Comparison of ENCODE assay signal across 8 cellular contexts in the genomic region with DNA sequence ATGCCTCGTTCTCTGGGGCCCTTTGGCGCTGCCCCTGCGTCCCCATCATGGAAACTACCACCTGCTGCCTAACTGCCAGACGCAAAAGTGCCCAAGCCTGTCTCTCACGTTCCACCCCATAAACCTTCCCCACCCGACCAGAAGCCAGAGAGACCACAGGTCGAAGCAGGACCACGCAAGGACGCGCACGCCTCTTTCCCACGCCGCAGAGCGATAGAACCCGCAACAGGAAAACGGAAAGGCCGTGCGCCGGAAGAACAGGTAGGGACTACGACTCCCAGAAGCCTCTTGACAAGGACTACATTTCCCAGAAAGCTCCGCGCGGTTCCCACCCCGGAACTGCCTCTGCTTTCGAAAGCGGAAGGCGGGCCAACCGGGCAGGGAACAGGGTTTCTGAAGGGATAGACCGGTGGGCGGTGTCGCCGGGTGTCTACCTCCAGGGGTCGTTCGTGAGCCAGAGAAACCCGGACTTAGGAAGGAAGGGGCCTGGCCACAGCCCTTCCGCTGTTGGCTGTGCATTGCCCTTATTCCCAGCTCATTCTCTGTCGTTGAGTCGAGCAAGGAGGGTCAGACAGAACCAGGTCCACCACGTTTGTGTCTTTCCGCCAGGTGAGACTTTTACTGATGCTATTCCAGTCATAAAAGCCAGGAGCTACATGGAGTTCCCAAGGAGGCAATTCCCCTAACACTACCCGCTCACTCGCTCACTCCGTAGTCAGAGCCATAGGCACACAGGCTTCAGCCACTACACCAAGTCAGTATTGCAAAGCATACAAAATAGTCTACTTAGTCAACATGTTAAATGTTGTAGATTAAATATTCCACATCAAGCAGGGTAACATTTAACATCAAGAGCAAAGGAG. TPM values are rescaled to one million over a fixed set of nuclear protein-coding genes. Genes with fewer than 3 reads are reported as not detected.
A peak's percentile ranks its signal among the peaks of the same experiment; 100 is the strongest.
DNase-seq lines count a peak whose midpoint lies in the region; ATAC-seq and TF ChIP-seq lines count a peak whose summit lies in the region.

No MANE protein-coding gene starts in this region.

- peak overlapping the region; percentile 72 for H2BK120ac ChIP-seq in IMR-90 (ENCODE audit: low read depth, low read length)

- peaks cover 18 to 19% of the 10 kb centered on the region in 2 experiments; a peak in 3 of 4 replicates for H3K79me1 ChIP-seq in IMR-90 (ENCODE audit: low read depth in 1 of 2, low read length in 2 of 2)

- ATAC-seq in GM21528 (IDR thresholded peaks at IDR 0.05; ENCODE audit: low FRiP score, unreplicated experiment) (peak; percentile 99), IMR-90 (ENCODE audit: low read depth) (peak; percentile 97)

- peak overlapping the region; percentile 55 for H3K18ac ChIP-seq in IMR-90 (ENCODE audit: low read depth, low read length)

- peak; percentile 92 for TF ChIP-seq RAD21 in IMR-90 (IDR thresholded peaks at IDR 0.05; ENCODE audit: low read length)

- WGBS in IMR-90 (ENCODE audit: extremely low coverage in 2 of 2, insufficient read length in 1 of 2), 2 experiments: 0% methylated on average over 11 of the region's 43 CpGs; no CpG with 5 or more reads in 1 of the 2 experiments

- peak overlapping the region; percentile 74 for H3K4me3 ChIP-seq in IMR-90 (ENCODE audit: insufficient read depth, low read depth, low read length)
- peak overlapping the region; percentile 75 for H3K4me3 ChIP-seq in OCI-LY7 (ENCODE audit: low read depth, low read length, poor library complexity, severe bottlenecking)
- H3K4me3 ChIP-seq in mucosa of stomach (ENCODE audit: low read length): peak overlapping the region; percentile 64

- DNase-seq in DMS153 treated with DMSO at 0.1 percent for 48 hours (lab: John Stamatoyannopoulos, UW; ENCODE audit: unreplicated experiment): peak; percentile 98
- DNase-seq in IMR-90: peak; percentile 98
- DNase-seq in OCI-LY7 (ENCODE audit: low spot score): peak; percentile 98
- DNase-seq in activated T-cell treated with anti-CD3 and anti-CD28 coated beads for 48 hours (ENCODE audit: low read depth): peak; percentile 98
- peak; percentile 99 for DNase-seq in erythroblast (lab: John Stamatoyannopoulos, UW)
- peak; percentile 94 for DNase-seq in stimulated activated CD8-positive, alpha-beta memory T cell treated with anti-CD3 and anti-CD28 coated beads, Interleukin-7, amount 100 ng/mL, for 1 hour (ENCODE audit: low read depth in 2 of 2)

- TF ChIP-seq POLR2A in IMR-90 (IDR thresholded peaks at IDR 0.05; ENCODE audit: low read depth, low read length) (peak; percentile 33), erythroblast (IDR thresholded peaks at IDR 0.05; ENCODE audit: low read length) (peak; percentile 96)

- H3K4me2 ChIP-seq in IMR-90 (ENCODE audit: low read depth, low read length): peak overlapping the region; percentile 83
- H3K4me2 ChIP-seq in OCI-LY7 (ENCODE audit: low read length): peak overlapping the region; percentile 93

- H3K9me1 ChIP-seq in IMR-90 (ENCODE audit: insufficient read depth, low read length): peaks cover 12% of the 10 kb centered on the region; the same call in 1 of the 2 replicates

- H3K36me3 ChIP-seq in IMR-90 (ENCODE audit: control insufficient read depth, insufficient read depth, low read length): no peaks in the 10 kb centered on the region
- no peaks in the 10 kb centered on the region for H3K36me3 ChIP-seq in OCI-LY7 (ENCODE audit: insufficient read depth, low read length)
- no peaks in the 10 kb centered on the region for H3K36me3 ChIP-seq in mucosa of stomach (ENCODE audit: control insufficient read depth, insufficient read depth, low read length)

- H3K56ac ChIP-seq in IMR-90 (ENCODE audit: extremely low read depth, insufficient read depth, low read length): peak overlapping the region; percentile 68

- H2BK15ac ChIP-seq in IMR-90 (ENCODE audit: low read depth, low read length): peak overlapping the region; percentile 77; the same call in 2 of the 3 replicates

- H4K5ac ChIP-seq in IMR-90 (ENCODE audit: low read depth, low read length): peak overlapping the region; percentile 93

- H3K14ac ChIP-seq in IMR-90 (replicated peaks; ENCODE audit: low read depth, low read length): peak overlapping the region; percentile 94

- in situ Hi-C loops in IMR-90 (cut with MboI; ENCODE audit: low sequenced_read_pairs): loop anchor here (5.0 kb wide), 1 partner anchor 131 kb away; no protein-coding TSS in a partner anchor

- dilution Hi-C loops in IMR-90 (cut with HindIII; ENCODE audit: low sequenced_read_pairs, unreplicated experiment): no loop called here

- intact Hi-C loops in IMR-90 (cut with micrococcal nuclease) (loop anchor here (1.0 to 5.0 kb wide), 3 partner anchors 55 to 249 kb away; no protein-coding TSS in a partner anchor), OCI-LY7 (cut with micrococcal nuclease; ENCODE audit: unreplicated experiment) (loop anchor here (1.0 to 5.0 kb wide), 3 partner anchors 76 to 426 kb away; a partner anchor contains a TSS)

- peak overlapping the region; percentile 97 for H2AFZ ChIP-seq in IMR-90 (replicated peaks; ENCODE audit: low read length, poor library complexity)
- H2AFZ ChIP-seq in OCI-LY7 (ENCODE audit: low read length): peak overlapping the region; percentile 94

- peak overlapping the region; percentile 73 for H2BK5ac ChIP-seq in IMR-90 (ENCODE audit: low read depth, low read length, poor library complexity, severe bottlenecking)

- no peaks in the 10 kb centered on the region for H4K20me1 ChIP-seq in IMR-90 (ENCODE audit: insufficient read depth, low read length)
- H4K20me1 ChIP-seq in OCI-LY7 (ENCODE audit: insufficient read depth, low read length): no peaks in the 10 kb centered on the region

- POLR2A ChIA-PET in IMR-90 (lab: Charles Lee; ENCODE audit: unreplicated experiment): interaction anchor here (0.6 to 1.2 kb wide), 4 partner anchors 55 to 589 kb away, joined by 3 to 8 read pairs (median 4); no protein-coding TSS in a partner anchor
- POLR2A ChIA-PET in OCI-LY7 (lab: Charles Lee): interaction anchor here (0.7 to 2.0 kb wide), 11 partner anchors 9 to 143 kb away, joined by 3 to 16 read pairs (median 4); no protein-coding TSS in a partner anchor

- TF ChIP-seq CTCF in IMR-90 (conservative IDR thresholded peaks at IDR 0.05; ENCODE audit: low read depth, low read length): peak; percentile 90
- peak; percentile 77 for TF ChIP-seq CTCF in OCI-LY7 (conservative IDR thresholded peaks at IDR 0.05; ENCODE audit: low read length)

- H3K27me3 ChIP-seq in IMR-90 (ENCODE audit: control insufficient read depth, insufficient read depth, low read length) (no peaks in the 10 kb centered on the region), mucosa of stomach (ENCODE audit: control insufficient read depth, insufficient read depth, low read length) (no peaks in the 10 kb centered on the region)

- H3K9me2 ChIP-seq in OCI-LY7 (ENCODE audit: insufficient read depth, low read length): no peaks in the 10 kb centered on the region

- H3K4me1 ChIP-seq in IMR-90 (ENCODE audit: control insufficient read depth, insufficient read depth, low read length): peaks cover 4% of the 10 kb centered on the region; the same call in 1 of the 2 replicates
- peaks cover 9% of the 10 kb centered on the region for H3K4me1 ChIP-seq in OCI-LY7 (ENCODE audit: insufficient read depth, low read length, poor library complexity, severe bottlenecking)
- peaks cover 13% of the 10 kb centered on the region for H3K4me1 ChIP-seq in mucosa of stomach (ENCODE audit: control insufficient read depth, insufficient read depth, low read length)

- H3K27ac ChIP-seq in IMR-90 (ENCODE audit: insufficient read depth, low read length): peak overlapping the region; percentile 75
- no peak overlapping the region for H3K27ac ChIP-seq in OCI-LY7 (ENCODE audit: low read depth, low read length, poor library complexity, severe bottlenecking)

- no peaks in the 10 kb centered on the region for H3K79me2 ChIP-seq in OCI-LY7 (ENCODE audit: insufficient read depth, low read depth, low read length)

- H4K8ac ChIP-seq in IMR-90 (ENCODE audit: low read depth in 2 of 2, low read length in 2 of 2): peak overlapping the region; percentile 94 to 96

- CTCF ChIA-PET in IMR-90 (lab: Yijun Ruan, JAX) (interaction anchor here (0.5 to 2.1 kb wide), 13 partner anchors 9 to 249 kb away, joined by 3 to 26 read pairs (median 4); no protein-coding TSS in a partner anchor), OCI-LY7 (lab: Charles Lee; ENCODE audit: unreplicated experiment) (interaction anchor here (0.6 to 2.2 kb wide), 3 partner anchors 80 to 141 kb away, joined by 3 to 11 read pairs (median 5); no protein-coding TSS in a partner anchor)

- H2AK9ac ChIP-seq in IMR-90 (replicated peaks; ENCODE audit: low read depth, low read length, poor library complexity): peak overlapping the region; percentile 81

- peak overlapping the region; percentile 89 for H3K4ac ChIP-seq in IMR-90 (ENCODE audit: low read depth, low read length)

- peak overlapping the region; percentile 75 for H2BK20ac ChIP-seq in IMR-90 (ENCODE audit: low read depth, low read length)

- H3K9ac ChIP-seq in IMR-90 (ENCODE audit: low read depth, low read length) (peak overlapping the region; percentile 79), mucosa of stomach (ENCODE audit: low read length) (peak overlapping the region; percentile 74)

- H3K23ac ChIP-seq in IMR-90 (ENCODE audit: low read depth, low read length): peak overlapping the region; percentile 80; the same call in 1 of the 2 replicates

- H3K9me3 ChIP-seq in IMR-90 (ENCODE audit: control insufficient read depth, insufficient read depth, low read length): no peaks in the 10 kb centered on the region
- no peaks in the 10 kb centered on the region for H3K9me3 ChIP-seq in OCI-LY7 (ENCODE audit: low read length)
- H3K9me3 ChIP-seq in mucosa of stomach (ENCODE audit: control insufficient read depth, low read length): no peaks in the 10 kb centered on the region

- BruUV-seq in IMR-90 (replicated peaks; lab: Mats Ljungman, UMichigan) (no TSS peak), OCI-LY7 (replicated peaks; lab: Mats Ljungman, UMichigan) (TSS peak; percentile 96)

- peak overlapping the region; percentile 88 for H2AK5ac ChIP-seq in IMR-90 (ENCODE audit: low read depth, low read length)

- peak overlapping the region; percentile 96 for H4K91ac ChIP-seq in IMR-90 (ENCODE audit: insufficient read depth, low read depth, low read length)

TF ChIP-seq in IMR-90, 13 proteins besides CTCF, POLR2A, EP300 and RAD21 (continues in another document):
- peak; percentile 90 for TF ChIP-seq SMC3 (IDR thresholded peaks at IDR 0.05; ENCODE audit: low read depth, low read length)
- TF ChIP-seq CHD1 (IDR thresholded peaks at IDR 0.05; ENCODE audit: low read depth, low read length): no peak

RNA-seq across cellular contexts. Expression of a gene that starts 56.6 kb away (rescaled TPM):
- 230 and 274 TPM in 2 replicates for total RNA-seq in IMR-90 (2012; rRNA removed)
- 44.9 and 45.1 TPM in 2 replicates for polyA plus RNA-seq in IMR-90 (2012; rRNA removed)
- polyA plus RNA-seq in IMR-90 (2012; cell fraction: cytosol; rRNA removed): 15.3 and 16.3 TPM in 2 replicates
- 12.9 and 53.4 TPM in 2 replicates for polyA plus RNA-seq in IMR-90 (2012; cell fraction: nucleus; rRNA removed; ENCODE audit: low replicate concordance)
- total RNA-seq in OCI-LY7 (2014; rRNA removed; shearing (Covaris generic)): 7.6 and 8.4 TPM in 2 replicates
- 12.4 and 16.6 TPM in 2 replicates for total RNA-seq in OCI-LY7 (2022)

Comparison
In these comparisons a context has a peak if more than half of its experiments do, and no peak if none do; other contexts are left out.
1. RNA of a gene that starts 56.6 kb away (total RNA-seq): 230 to 274 TPM in IMR-90; 7.6 to 16.6 TPM in OCI-LY7; every median in the first group is over 10 times any median in the second.
2. Peak in every context shown above with its lines, with median percentiles within 50 percentile points of each other: DNase-seq and H3K4me3 ChIP-seq.